11 cellular contexts compared by ENCODE assay signal in the genomic region with DNA sequence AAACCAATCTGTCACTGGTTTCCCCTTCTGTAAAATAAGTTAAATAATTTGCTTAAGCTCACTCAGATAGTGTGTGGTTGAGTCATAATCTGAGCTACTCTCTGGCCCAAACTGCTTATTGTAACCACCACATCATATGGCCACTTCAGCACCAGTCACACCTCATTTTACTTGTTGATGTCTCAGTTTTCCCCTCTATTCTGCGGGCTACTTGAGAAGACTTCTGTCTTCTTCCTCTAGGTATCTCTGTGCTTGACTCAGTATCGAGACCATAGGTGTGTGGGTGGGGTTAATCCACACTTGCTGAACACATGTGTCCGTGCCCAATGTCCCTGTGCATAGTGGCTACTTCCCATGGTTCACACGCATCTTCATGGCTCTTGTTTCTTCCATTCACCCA. TPM values are rescaled to one million over a fixed set of nuclear protein-coding genes. Genes with fewer than 3 reads are reported as not detected.
A peak's percentile ranks its signal among the peaks of the same experiment; 100 is the strongest.
DNase-seq lines count a peak whose midpoint lies in the region; ATAC-seq and TF ChIP-seq lines count a peak whose summit lies in the region.
"Had no signal": no experiment of that assay in that cellular context is flagged by ENCODE, and none has a peak within 500 bp of the region (broad histone marks: within the 10 kb centered on the region; RNA-seq: fewer than 3 reads in every experiment).

No MANE protein-coding gene starts in this region.

- H3K27me3 ChIP-seq in WERI-Rb-1 (ENCODE audit: insufficient read depth, low read depth, severe bottlenecking): no peaks in the 10 kb centered on the region

- H3K4me3 Mint-ChIP-seq in activated T-cell treated with anti-CD3 and anti-CD28 coated beads, Interleukin-2, amount 50 U/mL, for 72 hours: peak overlapping the region; percentile 27 to 80

- H3K27ac ChIP-seq in WERI-Rb-1: no peak overlapping the region

- peaks cover 1 to 2% of the 10 kb centered on the region in 2 donors for H3K9me3 Mint-ChIP-seq in activated T-cell treated with anti-CD3 and anti-CD28 coated beads, Interleukin-2, amount 50 U/mL, for 72 hours

- peaks cover 87% of the 10 kb centered on the region for H3K4me1 Mint-ChIP-seq in activated T-cell treated with anti-CD3 and anti-CD28 coated beads, Interleukin-2, amount 50 U/mL, for 72 hours (ENCODE audit: low read depth)

- no peaks in the 10 kb centered on the region for H3K27me3 Mint-ChIP-seq in activated T-cell treated with anti-CD3 and anti-CD28 coated beads, Interleukin-2, amount 50 U/mL, for 72 hours (ENCODE audit: low read depth)

- TF ChIP-seq CTCF in WERI-Rb-1 (IDR thresholded peaks at IDR 0.05; ENCODE audit: low read depth, low read length): no peak

- H3K9me3 ChIP-seq in WERI-Rb-1 (ENCODE audit: severe bottlenecking): no peaks in the 10 kb centered on the region

- DNase-seq in activated CD4-positive, CD25-positive, alpha-beta regulatory T cell treated with anti-CD3 and anti-CD28 coated beads, Interleukin-2, amount 50 U/mL, for 72 hours: no peak
- peak; percentile 47 to 49 for DNase-seq in activated T-cell treated with anti-CD3 and anti-CD28 coated beads, Interleukin-2, amount 50 U/mL, for 72 hours
- no peak for DNase-seq in central memory CD4-positive, alpha-beta T cell
- DNase-seq in NCI-H1092 (lab: John Stamatoyannopoulos, UW) (no peak), WERI-Rb-1 (no peak)
- DNase-seq: 8988T; activated CD4-positive, alpha-beta T cell treated with anti-CD3 and anti-CD28 coated beads, Interleukin-2, amount 50 U/mL, for 1 hour; DND-41 had no signal

- peaks cover 2 to 3% of the 10 kb centered on the region in 2 donors for H3K36me3 Mint-ChIP-seq in activated T-cell treated with anti-CD3 and anti-CD28 coated beads, Interleukin-2, amount 50 U/mL, for 72 hours (ENCODE audit: insufficient read depth in 2 of 2)

- no peak overlapping the region for H3K4me3 ChIP-seq in WERI-Rb-1 (ENCODE audit: low read depth, low read length)

- H3K27ac Mint-ChIP-seq in activated T-cell treated with anti-CD3 and anti-CD28 coated beads, Interleukin-2, amount 50 U/mL, for 72 hours: peak overlapping the region; percentile 90

- ATAC-seq in activated CD4-positive, CD25-positive, alpha-beta regulatory T cell treated with anti-CD3 and anti-CD28 coated beads, Interleukin-2, amount 50 U/mL, for 24 hours: peak; percentile 70 to 75
- peak; percentile 81 for ATAC-seq in GM19455 (IDR thresholded peaks at IDR 0.05; ENCODE audit: unreplicated experiment)
- peak; percentile 71 for ATAC-seq in HG02970 (IDR thresholded peaks at IDR 0.05; ENCODE audit: low FRiP score, unreplicated experiment)
- ATAC-seq in activated T-cell treated with anti-CD3 and anti-CD28 coated beads, Interleukin-2, amount 50 U/mL, for 72 hours (replicated peaks in 1 of 2): peak; percentile 61 to 71

- no peaks in the 10 kb centered on the region for H3K36me3 ChIP-seq in WERI-Rb-1

RNA-seq across cellular contexts. Expression of gene CRYGS, which starts 32.9 kb away (rescaled TPM):
- 1 to 10 TPM; 7.0 to 7.1 TPM for total RNA-seq in activated T-cell treated with anti-CD3 and anti-CD28 coated beads, Interleukin-2, amount 50 U/mL, for 72 hours

RNA-seq across cellular contexts. Expression of gene TBCCD1, which starts 55.9 kb away (rescaled TPM):
- total RNA-seq in activated T-cell treated with anti-CD3 and anti-CD28 coated beads, Interleukin-2, amount 50 U/mL, for 72 hours: 10 to 100 TPM; 13.6 to 16.2 TPM

RNA-seq across cellular contexts. Expression of gene DNAJB11, which starts 59.3 kb away (rescaled TPM):
- total RNA-seq in activated T-cell treated with anti-CD3 and anti-CD28 coated beads, Interleukin-2, amount 50 U/mL, for 72 hours: 10 to 100 TPM; 29.7 to 34.2 TPM

Comparison
In these comparisons a context has a peak if more than half of its experiments do, and no peak if none do; other contexts are left out.
1. DNase-seq: peak in activated T-cell treated with anti-CD3 and anti-CD28 coated beads, Interleukin-2, amount 50 U/mL, for 72 hours (2 of 2); none in activated CD4-positive, CD25-positive, alpha-beta regulatory T cell treated with anti-CD3 and anti-CD28 coated beads, Interleukin-2, amount 50 U/mL, for 72 hours (single experiment), central memory CD4-positive, alpha-beta T cell (single experiment), NCI-H1092 (single experiment) and WERI-Rb-1 (single experiment).
2. Peak in every context shown above with its lines, with median percentiles within 50 percentile points of each other: ATAC-seq.